11 cellular contexts compared by ENCODE assay signal in genomic region chr15:64164436-64164835, GRCh38. TPM values are rescaled to one million over a fixed set of nuclear protein-coding genes. Genes with fewer than 3 reads are reported as not detected.
A peak's percentile ranks its signal among the peaks of the same experiment; 100 is the strongest.
DNase-seq lines count a peak whose midpoint lies in the region; ATAC-seq and TF ChIP-seq lines count a peak whose summit lies in the region.
"Had no signal": no experiment of that assay in that cellular context is flagged by ENCODE, and none has a peak within 500 bp of the region (broad histone marks: within the 10 kb centered on the region; RNA-seq: fewer than 3 reads in every experiment).

No MANE protein-coding gene starts in this region.

- peak overlapping the region; percentile 11 for H3K4me3 Mint-ChIP-seq in activated naive CD4-positive, alpha-beta T cell treated with anti-CD3 and anti-CD28 coated beads, Interleukin-2, amount 50 U/mL, for 24 hours
- H3K4me3 Mint-ChIP-seq in activated CD8-positive, alpha-beta T cell treated with anti-CD3 and anti-CD28 coated beads for 36 hours = peak overlapping the region; percentile 76
- peak overlapping the region; percentile 43 to 88 for H3K4me3 Mint-ChIP-seq in stimulated activated naive CD8-positive, alpha-beta T cell treated with anti-CD3 and anti-CD28 coated beads, Interleukin-15, amount 100 ng/mL, for 72 hours

- POLR2A ChIA-PET in activated CD8-positive, alpha-beta T cell treated with anti-CD3 and anti-CD28 coated beads for 36 hours (lab: Charles Lee) = interaction anchor here (0.6 to 1.3 kb wide), 3 partner anchors 8 to 224 kb away, joined by 3 to 4 read pairs (median 4); partner anchors contain the start of gene TRIP4

- H3K4me3 ChIP-seq in left lung = no peak overlapping the region
- no peak overlapping the region for H3K4me3 ChIP-seq in foreskin fibroblast (ENCODE audit: low read depth in 1 of 2, low read length in 2 of 2)

- H3K4me1 ChIP-seq in left lung = peaks cover 23 to 40% of the 10 kb centered on the region in 2 donors

- TF ChIP-seq CTCF in activated CD8-positive, alpha-beta T cell treated with anti-CD3 and anti-CD28 coated beads for 36 hours (IDR thresholded peaks at IDR 0.05) = no peak
- TF ChIP-seq CTCF in left lung (IDR thresholded peaks at IDR 0.05) = no peak
- no peak for TF ChIP-seq CTCF in foreskin fibroblast (IDR thresholded peaks at IDR 0.05; ENCODE audit: low read depth, low read length)

- no peak for ATAC-seq in activated CD8-positive, alpha-beta T cell treated with anti-CD3 and anti-CD28 coated beads for 36 hours
- no peak for ATAC-seq in left lung
- no peak for ATAC-seq in stimulated activated naive CD8-positive, alpha-beta T cell treated with anti-CD3 and anti-CD28 coated beads, Interleukin-15, amount 100 ng/mL, for 72 hours

- H3K27ac Mint-ChIP-seq in activated naive CD4-positive, alpha-beta T cell treated with anti-CD3 and anti-CD28 coated beads, Interleukin-2, amount 50 U/mL, for 24 hours = no peak overlapping the region
- peak overlapping the region; percentile 93 for H3K27ac Mint-ChIP-seq in activated CD8-positive, alpha-beta T cell treated with anti-CD3 and anti-CD28 coated beads for 36 hours
- peak overlapping the region in 1 of 2 donors; percentile 26 for H3K27ac Mint-ChIP-seq in stimulated activated naive CD8-positive, alpha-beta T cell treated with anti-CD3 and anti-CD28 coated beads, Interleukin-15, amount 100 ng/mL, for 72 hours

- peak overlapping the region; percentile 90 to 94 for H3K27ac ChIP-seq in left lung

- DNase-seq in activated naive CD4-positive, alpha-beta T cell treated with Interleukin-2 at 50 U/mL for 16 hours = no peak
- DNase-seq in activated CD8-positive, alpha-beta T cell treated with anti-CD3 and anti-CD28 coated beads for 36 hours = no peak
- DNase-seq in left lung = no peak
- no peak for DNase-seq in stimulated activated naive CD8-positive, alpha-beta T cell treated with anti-CD3 and anti-CD28 coated beads, Interleukin-15, amount 100 ng/mL, for 72 hours
- DNase-seq in globus pallidus (ENCODE audit: low spot score) = no peak
- DNase-seq in foreskin fibroblast = no peak
- DNase-seq in NCI-H2029 (lab: John Stamatoyannopoulos, UW) = no peak
- DNase-seq: NCI-H2171 had no signal

- no peaks in the 10 kb centered on the region for H3K27me3 Mint-ChIP-seq in activated naive CD4-positive, alpha-beta T cell treated with anti-CD3 and anti-CD28 coated beads, Interleukin-2, amount 50 U/mL, for 24 hours
- H3K27me3 Mint-ChIP-seq in activated CD8-positive, alpha-beta T cell treated with anti-CD3 and anti-CD28 coated beads for 36 hours = no peaks in the 10 kb centered on the region
- H3K27me3 Mint-ChIP-seq in stimulated activated naive CD8-positive, alpha-beta T cell treated with anti-CD3 and anti-CD28 coated beads, Interleukin-15, amount 100 ng/mL, for 72 hours = no peaks in the 10 kb centered on the region

- peaks cover 2 to 24% of the 10 kb centered on the region in 2 donors for H3K36me3 ChIP-seq in left lung

- H3K9me3 ChIP-seq in left lung = no peaks in the 10 kb centered on the region
- H3K9me3 ChIP-seq: esophagus muscularis mucosa had no signal

- H3K27me3 ChIP-seq in left lung = no peaks in the 10 kb centered on the region
- H3K27me3 ChIP-seq: esophagus muscularis mucosa had no signal

- CTCF ChIA-PET in activated CD8-positive, alpha-beta T cell treated with anti-CD3 and anti-CD28 coated beads for 36 hours (lab: Charles Lee) = interaction anchor here (1.7 kb wide), 1 partner anchor 13 kb away, joined by 4 read pairs; no protein-coding TSS in a partner anchor

- peaks cover 9% of the 10 kb centered on the region for H3K36me3 Mint-ChIP-seq in activated naive CD4-positive, alpha-beta T cell treated with anti-CD3 and anti-CD28 coated beads, Interleukin-2, amount 50 U/mL, for 24 hours
- peaks cover 18% of the 10 kb centered on the region for H3K36me3 Mint-ChIP-seq in activated CD8-positive, alpha-beta T cell treated with anti-CD3 and anti-CD28 coated beads for 36 hours (ENCODE audit: low read depth)

- intact Hi-C loops in activated CD8-positive, alpha-beta T cell treated with anti-CD3 and anti-CD28 coated beads for 36 hours (cut with micrococcal nuclease) = no loop called here
- intact Hi-C loops in left lung (cut with DNase I) = no loop called here

- H3K9me3 Mint-ChIP-seq in activated naive CD4-positive, alpha-beta T cell treated with anti-CD3 and anti-CD28 coated beads, Interleukin-2, amount 50 U/mL, for 24 hours = no peaks in the 10 kb centered on the region
- H3K9me3 Mint-ChIP-seq in activated CD8-positive, alpha-beta T cell treated with anti-CD3 and anti-CD28 coated beads for 36 hours = no peaks in the 10 kb centered on the region
- no peaks in the 10 kb centered on the region for H3K9me3 Mint-ChIP-seq in stimulated activated naive CD8-positive, alpha-beta T cell treated with anti-CD3 and anti-CD28 coated beads, Interleukin-15, amount 100 ng/mL, for 72 hours

- H3K4me1 Mint-ChIP-seq in activated naive CD4-positive, alpha-beta T cell treated with anti-CD3 and anti-CD28 coated beads, Interleukin-2, amount 50 U/mL, for 24 hours = peaks cover 38% of the 10 kb centered on the region
- H3K4me1 Mint-ChIP-seq in activated CD8-positive, alpha-beta T cell treated with anti-CD3 and anti-CD28 coated beads for 36 hours (ENCODE audit: low read depth) = peaks cover 37% of the 10 kb centered on the region
- H3K4me1 Mint-ChIP-seq in stimulated activated naive CD8-positive, alpha-beta T cell treated with anti-CD3 and anti-CD28 coated beads, Interleukin-15, amount 100 ng/mL, for 72 hours = peaks cover 41% of the 10 kb centered on the region

RNA-seq across cellular contexts. Expression of gene PPIB, which starts 1.6 kb away (rescaled TPM):
- total RNA-seq in activated CD8-positive, alpha-beta T cell treated with anti-CD3 and anti-CD28 coated beads for 36 hours = 100 to 1,000 TPM; 223 to 227 TPM
- 100 to 1,000 TPM; 554 to 728 TPM for total RNA-seq in left lung

RNA-seq across cellular contexts. Expression of gene SNX22, which starts 12.9 kb away (rescaled TPM):
- total RNA-seq in activated CD8-positive, alpha-beta T cell treated with anti-CD3 and anti-CD28 coated beads for 36 hours = 1 to 10 TPM; 1.6 to 1.8 TPM
- total RNA-seq in left lung = 1 to 10 TPM; 6.2 to 7.4 TPM
- total RNA-seq: smooth muscle cell had no signal

Comparison
In these comparisons a context has a peak if more than half of its experiments do, and no peak if none do; other contexts are left out.
1. H3K4me3 Mint-ChIP-seq: peak in every context shown above with its lines; median percentile 76 in activated CD8-positive, alpha-beta T cell treated with anti-CD3 and anti-CD28 coated beads for 36 hours; 66 in stimulated activated naive CD8-positive, alpha-beta T cell treated with anti-CD3 and anti-CD28 coated beads, Interleukin-15, amount 100 ng/mL, for 72 hours; 11 in activated naive CD4-positive, alpha-beta T cell treated with anti-CD3 and anti-CD28 coated beads, Interleukin-2, amount 50 U/mL, for 24 hours.